21 cellular contexts compared by ENCODE assay signal in the genomic region with DNA sequence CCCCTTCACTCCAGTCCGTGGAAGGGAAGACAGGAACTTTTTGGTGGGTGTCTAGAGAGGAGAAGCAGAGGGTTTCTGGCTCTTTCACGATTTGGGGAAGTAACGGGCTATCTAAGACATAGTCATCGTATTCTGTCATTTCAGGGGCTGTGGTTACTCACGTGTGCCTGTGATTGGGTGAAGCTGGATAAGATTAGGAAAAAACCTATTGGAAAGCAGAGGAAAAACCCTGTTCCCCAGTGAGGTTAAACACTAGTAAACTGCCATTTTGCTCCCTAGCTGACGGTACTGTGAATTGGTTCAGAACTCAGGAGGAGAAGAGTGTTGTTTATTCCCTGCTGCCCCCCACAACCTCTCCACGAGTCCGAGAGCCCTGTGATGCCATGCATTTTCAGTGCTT. TPM values are rescaled to one million over a fixed set of nuclear protein-coding genes. Genes with fewer than 3 reads are reported as not detected.
"Had no signal": no experiment of that assay in that cellular context is flagged by ENCODE, and none has a peak within 500 bp of the region (broad histone marks: within the 10 kb centered on the region; RNA-seq: fewer than 3 reads in every experiment).

No MANE protein-coding gene starts in this region.

- H3K27ac Mint-ChIP-seq: activated B cell treated with CpG ODN at 0.5 μM for 24 hours; activated naive CD4-positive, alpha-beta T cell treated with anti-CD3 and anti-CD28 coated beads, Interleukin-2, amount 50 U/mL, for 72 hours had no signal

- ATAC-seq: activated naive CD4-positive, alpha-beta T cell treated with anti-CD3 and anti-CD28 coated beads, Interleukin-2, amount 50 U/mL, for 72 hours; body of pancreas; gastrocnemius medialis; left lung had no signal

- H3K4me3 ChIP-seq: body of pancreas, gastrocnemius medialis, left lung, right atrium auricular region, stomach, thoracic aorta had no signal

- H3K4me3 Mint-ChIP-seq: activated B cell treated with CpG ODN at 0.5 μM for 24 hours; central memory CD8-positive, alpha-beta T cell; neural crest cell had no signal

- H3K36me3 Mint-ChIP-seq: activated naive CD4-positive, alpha-beta T cell treated with anti-CD3 and anti-CD28 coated beads, Interleukin-2, amount 50 U/mL, for 72 hours had no signal

- H3K9me3 Mint-ChIP-seq: activated B cell treated with CpG ODN at 0.5 μM for 24 hours; activated naive CD4-positive, alpha-beta T cell treated with anti-CD3 and anti-CD28 coated beads, Interleukin-2, amount 50 U/mL, for 72 hours; central memory CD8-positive, alpha-beta T cell had no signal

- H3K36me3 ChIP-seq: gastrocnemius medialis, left lung, right atrium auricular region, stomach, thoracic aorta had no signal

- H3K27ac ChIP-seq: body of pancreas, gastrocnemius medialis, left lung, right atrium auricular region, stomach, thoracic aorta had no signal

- H3K9me3 ChIP-seq: body of pancreas, gastrocnemius medialis, left lung, right atrium auricular region, stomach, thoracic aorta had no signal

- H3K27me3 ChIP-seq: body of pancreas, right atrium auricular region had no signal

- H3K4me1 ChIP-seq: body of pancreas, gastrocnemius medialis, left lung, right atrium auricular region, stomach had no signal

- DNase-seq: activated B cell treated with CpG ODN at 0.5 μM for 24 hours; activated CD4-positive, alpha-beta T cell treated with anti-CD3 and anti-CD28 coated beads, Interleukin-2, amount 50 U/mL, for 1 hour; activated effector memory CD4-positive, alpha-beta T cell treated with Interleukin-2 at 50 U/mL for 16 hours; activated T-cell treated with anti-CD3 and anti-CD28 coated beads, Interleukin-2, amount 50 U/mL, for 1 hour; amniotic stem cell; body of pancreas; effector memory CD4-positive, alpha-beta T cell; gastrocnemius medialis; left lung; posterior cingulate gyrus; stomach; T-helper 9 cell had no signal

- FAIRE-seq: keratinocyte, small intestine, urothelium cell line had no signal

- H3K4me1 Mint-ChIP-seq: activated B cell treated with CpG ODN at 0.5 μM for 24 hours; central memory CD8-positive, alpha-beta T cell had no signal

RNA-seq across cellular contexts. Expression of a gene that starts 45.0 kb away (rescaled TPM):
- total RNA-seq: activated B cell treated with CpG ODN at 0.5 μM for 24 hours; activated CD8-positive, alpha-beta memory T cell treated with anti-CD3 and anti-CD28 coated beads for 36 hours; activated naive CD4-positive, alpha-beta T cell treated with anti-CD3 and anti-CD28 coated beads, Interleukin-2, amount 50 U/mL, for 72 hours had no signal
